Comparison of ENCODE assay signal across 28 cellular contexts in genomic region chr3:111947179-111947727, GRCh38. TPM values are rescaled to one million over a fixed set of nuclear protein-coding genes. Genes with fewer than 3 reads are reported as not detected.
DNase-seq lines count a peak whose midpoint lies in the region; ATAC-seq, FAIRE-seq and TF ChIP-seq lines count a peak whose summit lies in the region.
"Had no signal": no experiment of that assay in that cellular context is flagged by ENCODE, and none has a peak within 500 bp of the region (broad histone marks: within the 10 kb centered on the region; RNA-seq: fewer than 3 reads in every experiment).

No MANE protein-coding gene starts in this region.

- no peak overlapping the region for H3K4me2 ChIP-seq in PC-9
- H3K4me2 ChIP-seq: KMS-11, neural progenitor cell had no signal

- H3K27ac Mint-ChIP-seq in nephron progenitor cell (no peak overlapping the region), immature natural killer cell (no peak overlapping the region)
- H3K27ac Mint-ChIP-seq: activated B cell treated with CpG ODN at 0.5 μM for 24 hours; activated CD8-positive, alpha-beta T cell treated with anti-CD3 and anti-CD28 coated beads for 36 hours; activated naive CD4-positive, alpha-beta T cell treated with anti-CD3 and anti-CD28 coated beads, Interleukin-2, amount 50 U/mL, for 24 hours; activated T-cell treated with anti-CD3 and anti-CD28 coated beads, Interleukin-2, amount 50 U/mL, for 24 hours; CD8-positive, alpha-beta T cell; neural progenitor cell had no signal

- peaks cover 44% of the 10 kb centered on the region; the same call in 1 of the 2 replicates for H3F3A ChIP-seq in PC-9 (ENCODE audit: insufficient read depth, low read depth)

- H3K9me3 Mint-ChIP-seq in nephron progenitor cell (no peaks in the 10 kb centered on the region), immature natural killer cell (no peaks in the 10 kb centered on the region)
- H3K9me3 Mint-ChIP-seq: activated B cell treated with CpG ODN at 0.5 μM for 24 hours; activated CD8-positive, alpha-beta T cell treated with anti-CD3 and anti-CD28 coated beads for 36 hours; activated naive CD4-positive, alpha-beta T cell treated with anti-CD3 and anti-CD28 coated beads, Interleukin-2, amount 50 U/mL, for 24 hours; activated T-cell treated with anti-CD3 and anti-CD28 coated beads, Interleukin-2, amount 50 U/mL, for 24 hours; CD8-positive, alpha-beta T cell; neural progenitor cell had no signal

- peaks cover 40% of the 10 kb centered on the region for H3K36me3 ChIP-seq in PC-9 (ENCODE audit: low read depth)
- H3K36me3 ChIP-seq: neural progenitor cell, transverse colon had no signal

- no peak overlapping the region for H3K4me3 Mint-ChIP-seq in nephron progenitor cell
- H3K4me3 Mint-ChIP-seq in immature natural killer cell = no peak overlapping the region
- H3K4me3 Mint-ChIP-seq: activated B cell treated with CpG ODN at 0.5 μM for 24 hours; activated CD8-positive, alpha-beta T cell treated with anti-CD3 and anti-CD28 coated beads for 36 hours; activated naive CD4-positive, alpha-beta T cell treated with anti-CD3 and anti-CD28 coated beads, Interleukin-2, amount 50 U/mL, for 24 hours; activated T-cell treated with anti-CD3 and anti-CD28 coated beads, Interleukin-2, amount 50 U/mL, for 24 hours; CD8-positive, alpha-beta T cell; neural progenitor cell had no signal

- peak; percentile 97 for FAIRE-seq in endometrium (lab: Jason Lieb, UNC)
- FAIRE-seq: GM19239 had no signal

- POLR2A ChIA-PET in PC-9 (lab: Charles Lee; ENCODE audit: unreplicated experiment) = no interaction called here

- H3K9me3 ChIP-seq in PC-9 (ENCODE audit: insufficient read depth, low read depth) = no peaks in the 10 kb centered on the region; the same call in 1 of the 2 replicates
- H3K9me3 ChIP-seq: esophagus muscularis mucosa, SJCRH30, transverse colon had no signal

- DNase-seq in AG20443 (ENCODE audit: low spot score) (peak; percentile 27), NCI-H69 (lab: John Stamatoyannopoulos, UW) (peak; percentile 3), lung microvascular endothelial cell (ENCODE audit: low read depth in 2 of 2) (peak; percentile 20 to 95), nephron progenitor cell (no peak), immature natural killer cell (no peak), PC-9 (no peak)
- DNase-seq: activated B cell treated with CpG ODN at 0.5 μM for 24 hours; activated CD8-positive, alpha-beta T cell treated with anti-CD3 and anti-CD28 coated beads for 36 hours; activated T-cell treated with anti-CD3 and anti-CD28 coated beads, Interleukin-2, amount 50 U/mL, for 24 hours; CD8-positive, alpha-beta T cell; DMS79 treated with DMSO at 0.1 percent for 48 hours; hypothalamus; left cardiac atrium; NCI-H1092 treated with DMSO at 0.1 percent for 48 hours; NCI-H748 treated with DMSO at 0.1 percent for 48 hours; OCI-M1; retina; SJCRH30; stimulated activated CD4-positive, alpha-beta T cell treated with anti-CD3 and anti-CD28 coated beads, Interleukin-15, amount 100 ng/mL, for 24 hours; stimulated activated naive CD4-positive, alpha-beta T cell treated with Interleukin-2 at 50 U/mL for 16 hours; transverse colon had no signal

- no TSS peak for BruUV-seq in PC-9 (replicated peaks; lab: Mats Ljungman, UMichigan)

- CTCF ChIA-PET in PC-9 (lab: Charles Lee) = no interaction called here

- H3K9me2 ChIP-seq in PC-9 (ENCODE audit: insufficient read depth) = no peaks in the 10 kb centered on the region

- no peak for TF ChIP-seq CTCF in nephron progenitor cell (IDR thresholded peaks at IDR 0.05)
- TF ChIP-seq CTCF in PC-9 (conservative IDR thresholded peaks at IDR 0.05) = no peak

- no peaks in the 10 kb centered on the region for H3K27me3 ChIP-seq in PC-9 (ENCODE audit: insufficient read depth, low read depth)
- H3K27me3 ChIP-seq: esophagus muscularis mucosa, neural progenitor cell, SJCRH30, transverse colon had no signal

- no peak overlapping the region for H2AFZ ChIP-seq in PC-9
- H2AFZ ChIP-seq: neural progenitor cell had no signal

- no peaks in the 10 kb centered on the region for H4K20me1 ChIP-seq in PC-9 (ENCODE audit: insufficient read depth)

- H3K4me1 ChIP-seq in PC-9 (replicated peaks; ENCODE audit: insufficient read depth) = peaks cover 10% of the 10 kb centered on the region
- H3K4me1 ChIP-seq: SJCRH30 had no signal

- H3K79me2 ChIP-seq in PC-9 (ENCODE audit: low read depth) = no peaks in the 10 kb centered on the region

- no peaks in the 10 kb centered on the region for H3K27me3 Mint-ChIP-seq in nephron progenitor cell (ENCODE audit: low read depth, poor library complexity)
- H3K27me3 Mint-ChIP-seq in immature natural killer cell (ENCODE audit: low read depth in 3 of 3) = no peaks in the 10 kb centered on the region
- H3K27me3 Mint-ChIP-seq: activated B cell treated with CpG ODN at 0.5 μM for 24 hours; activated CD8-positive, alpha-beta T cell treated with anti-CD3 and anti-CD28 coated beads for 36 hours; activated T-cell treated with anti-CD3 and anti-CD28 coated beads, Interleukin-2, amount 50 U/mL, for 24 hours had no signal

- H3K4me3 ChIP-seq in PC-9 = no peak overlapping the region
- H3K4me3 ChIP-seq: esophagus muscularis mucosa, neural progenitor cell, SJCRH30, transverse colon had no signal

- intact Hi-C loops in PC-9 (cut with micrococcal nuclease; ENCODE audit: unreplicated experiment) = no loop called here

- ATAC-seq in GM21529 (IDR thresholded peaks at IDR 0.05; ENCODE audit: unreplicated experiment) = no peak
- ATAC-seq: activated CD8-positive, alpha-beta T cell treated with anti-CD3 and anti-CD28 coated beads for 36 hours; CD8-positive, alpha-beta T cell; left cardiac atrium had no signal

- H3K4me1 Mint-ChIP-seq in nephron progenitor cell (peaks cover 12% of the 10 kb centered on the region), immature natural killer cell (no peaks in the 10 kb centered on the region)
- H3K4me1 Mint-ChIP-seq: activated B cell treated with CpG ODN at 0.5 μM for 24 hours; activated naive CD4-positive, alpha-beta T cell treated with anti-CD3 and anti-CD28 coated beads, Interleukin-2, amount 50 U/mL, for 24 hours had no signal

- H3K27ac ChIP-seq in PC-9 = no peak overlapping the region
- H3K27ac ChIP-seq: esophagus muscularis mucosa, KMS-11, neural progenitor cell, SJCRH30, transverse colon had no signal

- H3K36me3 Mint-ChIP-seq in nephron progenitor cell (ENCODE audit: low read depth) = peaks cover 23% of the 10 kb centered on the region
- H3K36me3 Mint-ChIP-seq in immature natural killer cell = peaks cover 10 to 26% (median 14%) of the 10 kb centered on the region in 3 donors
- H3K36me3 Mint-ChIP-seq: CD8-positive, alpha-beta T cell had no signal

RNA-seq across cellular contexts. Expression of gene ABHD10, which starts 31.6 kb away (rescaled TPM):
- 18.3 TPM in 2 replicates for total RNA-seq in lung microvascular endothelial cell
- 10 to 100 TPM; 22.2 to 27.7 (median 24.2) TPM for polyA plus RNA-seq in immature natural killer cell
- total RNA-seq in PC-9 (2021) = 57.4 and 57.6 TPM in 2 replicates

RNA-seq across cellular contexts. Expression of gene TAGLN3, which starts 51.5 kb away (rescaled TPM):
- total RNA-seq in lung microvascular endothelial cell (not detected in 2 replicates), PC-9 (2021) (not detected in 2 replicates)
- polyA plus RNA-seq in immature natural killer cell = not detected
- total RNA-seq: activated B cell treated with CpG ODN at 0.5 μM for 24 hours; CD8-positive, alpha-beta T cell; left cardiac atrium had no signal

Comparison
In these comparisons a context has a peak if more than half of its experiments do, and no peak if none do; other contexts are left out.
1. DNase-seq: peak in AG20443 (single experiment), NCI-H69 (single experiment) and lung microvascular endothelial cell (2 of 2); none in nephron progenitor cell (single experiment), immature natural killer cell (0 of 3) and PC-9 (0 of 2).